1 cellular context compared by ENCODE assay signal in genomic region chr4:150518559-150518958, GRCh38.
A peak's percentile ranks its signal among the peaks of the same experiment; 100 is the strongest.
TF ChIP-seq lines count a peak whose summit lies in the region.

No MANE protein-coding gene starts in this region.

TF ChIP-seq in K562, 482 proteins besides CTCF, POLR2A, EP300 and RAD21 (continued from another document and continues in another):
- TF ChIP-seq USF2 (CRISPR knock-in tag; IDR thresholded peaks at IDR 0.05) (no peak), SP1 (CRISPR knock-in tag; IDR thresholded peaks at IDR 0.05) (no peak), SMARCA4 (IDR thresholded peaks at IDR 0.05) (peak; percentile 47; the same call in 1 of the 2 replicates), CBX2 (IDR thresholded peaks at IDR 0.05; ENCODE audit: insufficient read depth, low read length, poor library complexity, severe bottlenecking) (no peak), ZNF174 (CRISPR knock-in tag; IDR thresholded peaks at IDR 0.05) (no peak), SNRNP70 (optimal IDR thresholded peaks at IDR 0.05; ENCODE audit: low read depth, low read length) (no peak), SMARCE1 (IDR thresholded peaks at IDR 0.05) (0 out of 2 replicates have a peak, but pooled peaks have one; percentile 28), ZNF449 (CRISPR knock-in tag; IDR thresholded peaks at IDR 0.05) (no peak), RBM39 (optimal IDR thresholded peaks at IDR 0.05; ENCODE audit: low read depth, low read length) (no peak), NR2F6 (CRISPR knock-in tag; IDR thresholded peaks at IDR 0.05) (no peak), RREB1 (CRISPR knock-in tag; IDR thresholded peaks at IDR 0.05) (no peak), CXXC5 (CRISPR knock-in tag; IDR thresholded peaks at IDR 0.05) (no peak), SMARCB1 (IDR thresholded peaks at IDR 0.05; ENCODE audit: insufficient read length, low read depth) (no peak), ARID1B (IDR thresholded peaks at IDR 0.05) (0 out of 2 replicates have a peak, but pooled peaks have one; percentile 25), ZNF699 (CRISPR knock-in tag; IDR thresholded peaks at IDR 0.05; ENCODE audit: insufficient replicate concordance) (no peak), MCM5 (IDR thresholded peaks at IDR 0.05; ENCODE audit: low read depth) (no peak), MCM7 (IDR thresholded peaks at IDR 0.05) (no peak), NKRF (IDR thresholded peaks at IDR 0.05; ENCODE audit: borderline replicate concordance) (no peak), SREBF2 (CRISPR knock-in tag; IDR thresholded peaks at IDR 0.05) (no peak), ESRRA (IDR thresholded peaks at IDR 0.05; ENCODE audit: borderline replicate concordance, low read depth) (no peak), JUN (IDR thresholded peaks at IDR 0.05; ENCODE audit: borderline replicate concordance, low read depth, low read length) (0 out of 2 replicates have a peak, but pooled peaks have one; percentile 41), JUN (CRISPR knock-in tag; IDR thresholded peaks at IDR 0.05; ENCODE audit: borderline replicate concordance) (no peak), DLX4 (CRISPR knock-in tag; IDR thresholded peaks at IDR 0.05) (no peak), ZNF785 (CRISPR knock-in tag; IDR thresholded peaks at IDR 0.05) (no peak), PTTG1 (tag; IDR thresholded peaks at IDR 0.05; ENCODE audit: low read depth) (no peak), CHD7 (IDR thresholded peaks at IDR 0.05; ENCODE audit: low read depth, low read length) (no peak), ZNF280B (CRISPR knock-in tag; IDR thresholded peaks at IDR 0.05) (no peak), POLR2AphosphoS5 (IDR thresholded peaks at IDR 0.05; ENCODE audit: control insufficient read depth, insufficient read depth, low read depth, low read length) (no peak), KAT8 (IDR thresholded peaks at IDR 0.05; ENCODE audit: low read depth) (no peak), ZNF133 (CRISPR knock-in tag; IDR thresholded peaks at IDR 0.05) (no peak), DMBX1 (CRISPR knock-in tag; IDR thresholded peaks at IDR 0.05; ENCODE audit: borderline replicate concordance) (no peak), GTF2E2 (tag; IDR thresholded peaks at IDR 0.05) (no peak), HDAC2 (IDR thresholded peaks at IDR 0.05) (no peak), ATF3 (IDR thresholded peaks at IDR 0.05) (peak; percentile 62), ATF3 (CRISPR knock-in tag; conservative IDR thresholded peaks at IDR 0.05) (no peak), GATA2 (CRISPR knock-in tag; IDR thresholded peaks at IDR 0.05) (no peak)
